ENCODE assay signal across 9 cellular contexts in the genomic region with DNA sequence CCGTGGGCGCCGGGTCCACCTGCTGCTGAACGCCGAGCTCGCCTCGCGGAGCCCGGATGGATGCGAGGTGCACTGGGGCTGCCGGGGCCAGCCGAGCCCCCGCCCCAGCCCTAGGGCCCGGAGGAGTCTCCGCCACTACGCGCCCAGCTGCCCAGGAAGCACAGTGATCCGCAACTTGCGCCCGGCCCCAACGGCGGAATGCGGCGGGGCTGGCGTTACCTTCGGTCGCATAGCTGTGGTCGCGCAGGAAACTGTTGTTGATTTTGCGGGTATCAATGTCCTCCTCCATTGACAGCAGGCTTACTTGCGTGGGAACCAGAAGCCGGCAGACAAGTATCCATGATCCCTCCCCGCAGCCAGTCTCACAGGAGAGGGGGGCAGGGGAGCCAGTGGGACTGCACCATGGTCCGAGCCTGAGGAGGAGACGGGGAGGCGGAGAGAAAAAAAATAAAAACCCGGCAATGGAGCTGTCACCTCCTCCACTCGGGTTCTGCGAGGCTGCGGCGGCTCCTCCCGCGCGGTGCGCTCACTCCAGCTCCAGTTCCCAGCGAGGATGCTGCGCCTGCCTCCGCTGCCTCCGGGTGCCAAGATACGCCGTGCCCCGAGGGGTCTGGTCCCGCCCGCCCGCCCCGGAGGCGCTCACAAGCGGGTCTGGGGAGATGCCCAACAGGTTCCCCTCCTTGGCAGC. TPM values are rescaled to one million over a fixed set of nuclear protein-coding genes. Genes with fewer than 3 reads are reported as not detected.
DNase-seq lines count a peak whose midpoint lies in the region; ATAC-seq and TF ChIP-seq lines count a peak whose summit lies in the region.
"Had no signal": no experiment of that assay in that cellular context is flagged by ENCODE, and none has a peak within 500 bp of the region (broad histone marks: within the 10 kb centered on the region; RNA-seq: fewer than 3 reads in every experiment).

No MANE protein-coding gene starts in this region.

- ATAC-seq in HG02938 (IDR thresholded peaks at IDR 0.05; ENCODE audit: unreplicated experiment) (peak; percentile 34), GM21529 (IDR thresholded peaks at IDR 0.05; ENCODE audit: unreplicated experiment) (no peak)
- ATAC-seq in activated CD8-positive, alpha-beta T cell treated with anti-CD3 and anti-CD28 coated beads for 36 hours: peak; percentile 46

- H3K4me3 Mint-ChIP-seq in Caco-2 (ENCODE audit: unreplicated experiment): peak overlapping the region; percentile 81
- H3K4me3 Mint-ChIP-seq in activated CD8-positive, alpha-beta T cell treated with anti-CD3 and anti-CD28 coated beads for 36 hours: peak overlapping the region; percentile 76

- H3K27ac ChIP-seq in muscle layer of duodenum (ENCODE audit: low read length) (no peak overlapping the region), thyroid gland (no peak overlapping the region)

- H3K4me1 Mint-ChIP-seq in Caco-2 (ENCODE audit: low read depth, unreplicated experiment): no peaks in the 10 kb centered on the region
- H3K4me1 Mint-ChIP-seq in activated CD8-positive, alpha-beta T cell treated with anti-CD3 and anti-CD28 coated beads for 36 hours (ENCODE audit: low read depth): peaks cover 11% of the 10 kb centered on the region

- H3K27ac Mint-ChIP-seq in Caco-2 (ENCODE audit: unreplicated experiment): no peak overlapping the region
- H3K27ac Mint-ChIP-seq in activated CD8-positive, alpha-beta T cell treated with anti-CD3 and anti-CD28 coated beads for 36 hours: no peak overlapping the region

- CTCF ChIA-PET in Caco-2 (lab: Charles Lee): interaction anchor here (0.6 kb wide), 1 partner anchor 76 kb away, joined by 3 read pairs; no protein-coding TSS in a partner anchor
- CTCF ChIA-PET in activated CD8-positive, alpha-beta T cell treated with anti-CD3 and anti-CD28 coated beads for 36 hours (lab: Charles Lee): interaction anchor here (0.8 to 1.7 kb wide), 3 partner anchors 23 to 217 kb away, joined by 3 to 6 read pairs (median 4); no protein-coding TSS in a partner anchor

- 1% methylated on average over 35 to 39 of the region's 58 CpGs for WGBS in thyroid gland, 2 donors

- H3K36me3 ChIP-seq in Caco-2 (ENCODE audit: control insufficient read depth, insufficient read depth, low read length): no peaks in the 10 kb centered on the region
- no peaks in the 10 kb centered on the region for H3K36me3 ChIP-seq in muscle layer of duodenum (ENCODE audit: control insufficient read depth in 1 of 2, insufficient read depth in 2 of 2, low read length in 2 of 2)
- H3K36me3 ChIP-seq in thyroid gland: no peaks in the 10 kb centered on the region

- no TSS peak for BruUV-seq in Caco-2 (replicated peaks; lab: Mats Ljungman, UMichigan)

- H3K36me3 Mint-ChIP-seq in Caco-2 (ENCODE audit: insufficient read depth, unreplicated experiment): no peaks in the 10 kb centered on the region
- no peaks in the 10 kb centered on the region for H3K36me3 Mint-ChIP-seq in activated CD8-positive, alpha-beta T cell treated with anti-CD3 and anti-CD28 coated beads for 36 hours (ENCODE audit: low read depth)

- intact Hi-C loops in Caco-2 (cut with micrococcal nuclease; ENCODE audit: unreplicated experiment): loop anchor here (5.0 kb wide), 2 partner anchors 51 to 69 kb away; no protein-coding TSS in a partner anchor
- intact Hi-C loops in activated CD8-positive, alpha-beta T cell treated with anti-CD3 and anti-CD28 coated beads for 36 hours (cut with micrococcal nuclease): loop anchor here (10.0 kb wide), 1 partner anchor 83 kb away; no protein-coding TSS in a partner anchor
- intact Hi-C loops in thyroid gland (cut with DNase I): no loop called here

- POLR2A ChIA-PET in Caco-2 (lab: Charles Lee): no interaction called here
- POLR2A ChIA-PET in activated CD8-positive, alpha-beta T cell treated with anti-CD3 and anti-CD28 coated beads for 36 hours (lab: Charles Lee): no interaction called here

- H3K4me3 ChIP-seq in Caco-2 (ENCODE audit: low read depth, low read length): peak overlapping the region; percentile 54
- H3K4me3 ChIP-seq in epithelial cell of proximal tubule (ENCODE audit: low read depth, low read length): peak overlapping the region; percentile 52
- peak overlapping the region; percentile 34 to 67 for H3K4me3 ChIP-seq in muscle layer of duodenum (ENCODE audit: low read depth in 1 of 2, low read length in 2 of 2)
- peak overlapping the region; percentile 34 to 51 (median 40) for H3K4me3 ChIP-seq in thyroid gland (replicated peaks in 1 of 3)

- H3K27me3 ChIP-seq in Caco-2 (replicated peaks; ENCODE audit: control insufficient read depth, insufficient read depth, low read length): no peaks in the 10 kb centered on the region
- no peaks in the 10 kb centered on the region for H3K27me3 ChIP-seq in muscle layer of duodenum (ENCODE audit: low read depth, low read length)
- H3K27me3 ChIP-seq in thyroid gland: no peaks in the 10 kb centered on the region

- H3K9me3 Mint-ChIP-seq in Caco-2 (ENCODE audit: unreplicated experiment): peaks cover 7% of the 10 kb centered on the region
- no peaks in the 10 kb centered on the region for H3K9me3 Mint-ChIP-seq in activated CD8-positive, alpha-beta T cell treated with anti-CD3 and anti-CD28 coated beads for 36 hours

- H3K9me3 ChIP-seq in Caco-2: no peaks in the 10 kb centered on the region
- no peaks in the 10 kb centered on the region for H3K9me3 ChIP-seq in muscle layer of duodenum (ENCODE audit: control insufficient read depth in 1 of 2, low read length in 2 of 2)
- H3K9me3 ChIP-seq in thyroid gland: no peaks in the 10 kb centered on the region

- TF ChIP-seq POLR2A in thyroid gland (IDR thresholded peaks at IDR 0.05): no peak

- no peak for TF ChIP-seq CTCF in Caco-2 (IDR thresholded peaks at IDR 0.05; ENCODE audit: insufficient read depth in 1 of 2, low read depth in 1 of 2, low read length in 1 of 2, severe bottlenecking in 1 of 2, unreplicated experiment in 1 of 2)
- TF ChIP-seq CTCF in activated CD8-positive, alpha-beta T cell treated with anti-CD3 and anti-CD28 coated beads for 36 hours (IDR thresholded peaks at IDR 0.05): no peak
- TF ChIP-seq CTCF in epithelial cell of proximal tubule (conservative IDR thresholded peaks at IDR 0.05; ENCODE audit: low read depth, low read length): no peak
- TF ChIP-seq CTCF in thyroid gland (IDR thresholded peaks at IDR 0.05): no peak

- peaks cover 24% of the 10 kb centered on the region for H3K27me3 Mint-ChIP-seq in Caco-2 (ENCODE audit: insufficient read depth, unreplicated experiment)
- peaks cover 21% of the 10 kb centered on the region for H3K27me3 Mint-ChIP-seq in activated CD8-positive, alpha-beta T cell treated with anti-CD3 and anti-CD28 coated beads for 36 hours

- H3K4me1 ChIP-seq in Caco-2 (no peaks in the 10 kb centered on the region), muscle layer of duodenum (ENCODE audit: control insufficient read depth in 1 of 2, insufficient read depth in 2 of 2, low read length in 2 of 2) (peaks cover 0 to 16% of the 10 kb centered on the region in 2 donors), thyroid gland (peaks cover 4 to 11% of the 10 kb centered on the region in 2 donors)

- DNase-seq in Caco-2: peak; percentile 32 to 47
- DNase-seq in activated CD8-positive, alpha-beta T cell treated with anti-CD3 and anti-CD28 coated beads for 36 hours: peak; percentile 45
- no peak for DNase-seq in epithelial cell of proximal tubule (ENCODE audit: low read depth)
- peak; percentile 10 to 34 for DNase-seq in thyroid gland
- no peak for DNase-seq in LoVo (ENCODE audit: low spot score)

RNA-seq across cellular contexts. Expression of a gene that starts 0.6 kb away (rescaled TPM):
- total RNA-seq in Caco-2 (2022) (6.9 and 9.8 TPM in 2 replicates), epithelial cell of proximal tubule (1.1 and 3.9 TPM in 2 replicates), thyroid gland (1 to 10 TPM; 1.1 to 5.0 (median 2.9) TPM)
- total RNA-seq in activated CD8-positive, alpha-beta T cell treated with anti-CD3 and anti-CD28 coated beads for 36 hours: under 1 TPM; 0.56 to 0.65 TPM
- total RNA-seq: HT1080 had no signal

Comparison
In these comparisons a context has a peak if more than half of its experiments do, and no peak if none do; other contexts are left out.
1. DNase-seq: peak in Caco-2 (2 of 2), activated CD8-positive, alpha-beta T cell treated with anti-CD3 and anti-CD28 coated beads for 36 hours (single experiment) and thyroid gland (2 of 2); none in epithelial cell of proximal tubule (single experiment) and LoVo (single experiment).
2. Peak in every context shown above with its lines, with median percentiles within 50 percentile points of each other: H3K4me3 ChIP-seq.